In the genomic region with DNA sequence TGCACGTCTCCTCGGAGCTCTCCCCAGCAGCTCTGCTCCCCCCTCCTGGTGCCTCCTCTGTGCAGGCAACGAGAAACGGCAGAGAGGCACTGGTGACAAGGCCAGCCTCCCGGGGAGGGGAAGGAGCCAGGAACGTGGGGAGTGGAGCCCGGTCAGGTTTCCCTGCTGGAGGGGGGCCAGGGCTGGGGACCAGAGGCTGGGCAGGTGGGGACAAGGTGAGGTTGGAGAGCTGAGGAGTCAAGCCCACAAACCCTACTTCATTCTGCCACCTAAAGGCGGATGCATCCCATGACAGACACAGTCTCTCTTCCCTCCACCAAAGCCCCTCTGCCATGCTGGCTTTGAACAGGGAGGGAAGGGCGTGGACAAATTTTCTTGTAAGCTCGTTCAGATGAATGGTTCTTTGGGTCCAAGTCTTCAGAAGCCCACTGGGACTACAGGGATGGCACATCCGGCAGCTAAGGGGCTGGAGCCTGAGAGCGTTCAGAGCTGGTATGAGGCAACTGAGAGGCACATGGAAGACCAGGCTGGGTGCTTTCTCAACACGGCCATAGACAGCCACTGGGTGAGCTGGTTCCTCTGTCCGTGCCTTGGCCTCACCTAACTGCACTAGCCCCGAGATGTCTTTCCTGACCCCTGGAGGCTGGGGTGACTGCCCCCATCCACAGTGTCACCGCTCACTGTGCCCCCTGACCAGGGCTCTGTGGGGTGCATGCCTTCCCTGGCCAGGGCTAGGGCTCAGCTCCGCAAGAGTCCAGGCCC, we compare ENCODE assay signal across 17 cellular contexts.
A peak's percentile ranks its signal among the peaks of the same experiment; 100 is the strongest.
DNase-seq lines count a peak whose midpoint lies in the region; ATAC-seq, FAIRE-seq and TF ChIP-seq lines count a peak whose summit lies in the region.
"Had no signal": no experiment of that assay in that cellular context is flagged by ENCODE, and none has a peak within 500 bp of the region (broad histone marks: within the 10 kb centered on the region; RNA-seq: fewer than 3 reads in every experiment).

No MANE protein-coding gene starts in this region.

- H3K27me3 Mint-ChIP-seq in chondrocyte (ENCODE audit: low read depth) = no peaks in the 10 kb centered on the region
- H3K27me3 Mint-ChIP-seq: central memory CD8-positive, alpha-beta T cell; T-helper 17 cell had no signal

- ATAC-seq in HepG2 (peak; percentile 37; the same call in 2 of the 3 replicates), right lobe of liver (no peak), HG02763 (IDR thresholded peaks at IDR 0.05; ENCODE audit: unreplicated experiment) (no peak)
- ATAC-seq in stimulated activated effector memory CD8-positive, alpha-beta T cell treated with anti-CD3 and anti-CD28 coated beads, Interleukin-12 subunit alpha, Interleukin-12 subunit beta, amount 100 ng/mL, for 72 hours = no peak
- ATAC-seq: T-helper 17 cell had no signal

- TF ChIP-seq POLR2A in HepG2 (IDR thresholded peaks at IDR 0.05; ENCODE audit: insufficient read depth in 1 of 2, low read depth in 2 of 2, low read length in 2 of 2) (no peak), right lobe of liver (IDR thresholded peaks at IDR 0.05) (no peak)

- H3K4me3 ChIP-seq in HepG2 (replicated peaks in 1 of 3; ENCODE audit: insufficient read depth in 1 of 3, low read depth in 2 of 3, low read length in 3 of 3) = no peak overlapping the region
- no peak overlapping the region for H3K4me3 ChIP-seq in right lobe of liver
- no peak overlapping the region for H3K4me3 ChIP-seq in HAP-1
- H3K4me3 ChIP-seq: skin epidermis had no signal

- no peak overlapping the region for H3K9ac ChIP-seq in HepG2 (ENCODE audit: insufficient read depth, low read depth, low read length)

- H3K36me3 Mint-ChIP-seq in chondrocyte (ENCODE audit: low read depth) = peaks cover 15% of the 10 kb centered on the region
- peaks cover 46% of the 10 kb centered on the region for H3K36me3 Mint-ChIP-seq in stimulated activated effector memory CD8-positive, alpha-beta T cell treated with anti-CD3 and anti-CD28 coated beads, Interleukin-12 subunit alpha, Interleukin-12 subunit beta, amount 100 ng/mL, for 72 hours

- H3K4me3 Mint-ChIP-seq in chondrocyte (ENCODE audit: unreplicated experiment) = no peak overlapping the region
- no peak overlapping the region for H3K4me3 Mint-ChIP-seq in stimulated activated effector memory CD8-positive, alpha-beta T cell treated with anti-CD3 and anti-CD28 coated beads, Interleukin-12 subunit alpha, Interleukin-12 subunit beta, amount 100 ng/mL, for 72 hours
- H3K4me3 Mint-ChIP-seq: central memory CD8-positive, alpha-beta T cell; immature natural killer cell; T-helper 17 cell had no signal

- no peaks in the 10 kb centered on the region for H4K20me1 ChIP-seq in HepG2 (ENCODE audit: insufficient read depth, low read length)

- peak; percentile 54 for TF ChIP-seq CTCF in HepG2 (CRISPR knock-in tag; IDR thresholded peaks at IDR 0.05)
- TF ChIP-seq CTCF in right lobe of liver (IDR thresholded peaks at IDR 0.05) = no peak
- TF ChIP-seq CTCF in chondrocyte (IDR thresholded peaks at IDR 0.05) = peak; percentile 22

- H3K27ac Mint-ChIP-seq in chondrocyte (ENCODE audit: unreplicated experiment) = no peak overlapping the region
- peak overlapping the region; percentile 65 for H3K27ac Mint-ChIP-seq in stimulated activated effector memory CD8-positive, alpha-beta T cell treated with anti-CD3 and anti-CD28 coated beads, Interleukin-12 subunit alpha, Interleukin-12 subunit beta, amount 100 ng/mL, for 72 hours
- H3K27ac Mint-ChIP-seq: immature natural killer cell, T-helper 17 cell had no signal

- H3K27me3 ChIP-seq in HepG2 (ENCODE audit: control insufficient read depth in 1 of 2, insufficient read depth in 2 of 2, low read length in 2 of 2) (no peaks in the 10 kb centered on the region), right lobe of liver (no peaks in the 10 kb centered on the region), HAP-1 (ENCODE audit: low read depth) (no peaks in the 10 kb centered on the region)

- no peaks in the 10 kb centered on the region for H3K79me2 ChIP-seq in HepG2 (ENCODE audit: insufficient read depth, low read length)

- BruUV-seq in HepG2 (replicated peaks; lab: Mats Ljungman, UMichigan) = no TSS peak

- WGBS in HepG2 (ENCODE audit: low lambda C conversion rate) = 96% methylated on average over 12 of the region's 17 CpGs
- WGBS in right lobe of liver (ENCODE audit: insufficient coverage, low coverage, low lambda C conversion rate, missing lambda C conversion rate) = 82% methylated on average over 6 of the region's 17 CpGs

- H3K9me3 Mint-ChIP-seq in chondrocyte (ENCODE audit: low read depth) = no peaks in the 10 kb centered on the region
- H3K9me3 Mint-ChIP-seq in stimulated activated effector memory CD8-positive, alpha-beta T cell treated with anti-CD3 and anti-CD28 coated beads, Interleukin-12 subunit alpha, Interleukin-12 subunit beta, amount 100 ng/mL, for 72 hours = no peaks in the 10 kb centered on the region
- H3K9me3 Mint-ChIP-seq: central memory CD8-positive, alpha-beta T cell; immature natural killer cell had no signal

- DNase-seq in HepG2 (ENCODE audit: low spot score) = no peak
- DNase-seq in right lobe of liver = no peak
- peak; percentile 22 for DNase-seq in NCI-H2227 (lab: John Stamatoyannopoulos, UW; ENCODE audit: unreplicated experiment)
- no peak for DNase-seq in chondrocyte (ENCODE audit: low spot score)
- DNase-seq in stimulated activated effector memory CD8-positive, alpha-beta T cell treated with anti-CD3 and anti-CD28 coated beads, Interleukin-12 subunit alpha, Interleukin-12 subunit beta, amount 100 ng/mL, for 72 hours (ENCODE audit: low spot score in 2 of 2) = no peak
- no peak for DNase-seq in NCI-H1930 (lab: John Stamatoyannopoulos, UW)
- DNase-seq in HAP-1 (ENCODE audit: low spot score in 2 of 2) = no peak
- DNase-seq: activated CD8-positive, alpha-beta memory T cell treated with anti-CD3 and anti-CD28 coated beads for 24 hours; activated naive CD4-positive, alpha-beta T cell treated with Interleukin-2 at 50 U/mL for 16 hours; immature natural killer cell; KG1; NK-92 treated with Interleukin-12 subunit alpha and Interleukin-12 subunit beta, amount 100 ng/mL, for 24 hours; T-helper 17 cell had no signal

- TF ChIP-seq EP300 in HepG2 (IDR thresholded peaks at IDR 0.05; ENCODE audit: low read depth in 2 of 2, low read length in 2 of 2) (no peak), HepG2 (CRISPR knock-in tag; IDR thresholded peaks at IDR 0.05; ENCODE audit: borderline replicate concordance) (no peak)

- POLR2A ChIA-PET in HepG2 (lab: Yijun Ruan, JAX) = no interaction called here

- no peak for FAIRE-seq in HepG2 (lab: Jason Lieb, UNC)
- FAIRE-seq: GM18507 had no signal

- H3K27ac ChIP-seq in HepG2 (ENCODE audit: extremely low read length, insufficient read depth, low read length) (no peak overlapping the region), right lobe of liver (no peak overlapping the region)
- H3K27ac ChIP-seq: skin epidermis had no signal

- H3K4me2 ChIP-seq in HepG2 (ENCODE audit: low read depth, low read length) = no peak overlapping the region

- no peak for TF ChIP-seq RAD21 in HepG2 (CRISPR knock-in tag; IDR thresholded peaks at IDR 0.05)

- in situ Hi-C loops in HepG2 (cut with HindIII; ENCODE audit: extremely low pct_ligation_motif_present, low pct_unique_long_range_greater_than_20kb) (no loop called here), HAP-1 (cut with MboI; ENCODE audit: low sequenced_read_pairs) (no loop called here)

- intact Hi-C loops in HepG2 (cut with micrococcal nuclease; ENCODE audit: unreplicated experiment) (no loop called here), right lobe of liver (cut with DNase I) (no loop called here)

- H3K36me3 ChIP-seq in HepG2 (replicated peaks in 1 of 2; ENCODE audit: control insufficient read depth in 1 of 2, insufficient read depth in 2 of 2, low read length in 2 of 2) = peaks cover 18 to 48% of the 10 kb centered on the region in 2 experiments; a peak in 4 of 5 replicates
- no peaks in the 10 kb centered on the region for H3K36me3 ChIP-seq in right lobe of liver
- no peaks in the 10 kb centered on the region for H3K36me3 ChIP-seq in HAP-1 (replicated peaks)

- no peak overlapping the region for H2AFZ ChIP-seq in HepG2 (ENCODE audit: low read length)

- no peaks in the 10 kb centered on the region for H3K9me3 ChIP-seq in HepG2 (ENCODE audit: low read length)
- no peaks in the 10 kb centered on the region for H3K9me3 ChIP-seq in right lobe of liver
- H3K9me3 ChIP-seq in HAP-1 = no peaks in the 10 kb centered on the region

- peaks cover 17% of the 10 kb centered on the region for H3K4me1 Mint-ChIP-seq in chondrocyte (ENCODE audit: low read depth)
- H3K4me1 Mint-ChIP-seq in stimulated activated effector memory CD8-positive, alpha-beta T cell treated with anti-CD3 and anti-CD28 coated beads, Interleukin-12 subunit alpha, Interleukin-12 subunit beta, amount 100 ng/mL, for 72 hours = peaks cover 47% of the 10 kb centered on the region

- CTCF ChIA-PET in HepG2 (lab: Yijun Ruan, JAX; ENCODE audit: low intra/inter-chr PET ratio, low total read pairs) = no interaction called here

- H3K4me1 ChIP-seq in HepG2 (ENCODE audit: insufficient read depth, low read length) = no peaks in the 10 kb centered on the region
- H3K4me1 ChIP-seq in right lobe of liver = no peaks in the 10 kb centered on the region
- H3K4me1 ChIP-seq in HAP-1 = no peaks in the 10 kb centered on the region

TF ChIP-seq in HepG2, 621 proteins besides CTCF, POLR2A, EP300 and RAD21:
- TF ChIP-seq STAG1 (CRISPR knock-in tag; IDR thresholded peaks at IDR 0.05) = peak; percentile 51
- TF ChIP-seq, protein P1, sequence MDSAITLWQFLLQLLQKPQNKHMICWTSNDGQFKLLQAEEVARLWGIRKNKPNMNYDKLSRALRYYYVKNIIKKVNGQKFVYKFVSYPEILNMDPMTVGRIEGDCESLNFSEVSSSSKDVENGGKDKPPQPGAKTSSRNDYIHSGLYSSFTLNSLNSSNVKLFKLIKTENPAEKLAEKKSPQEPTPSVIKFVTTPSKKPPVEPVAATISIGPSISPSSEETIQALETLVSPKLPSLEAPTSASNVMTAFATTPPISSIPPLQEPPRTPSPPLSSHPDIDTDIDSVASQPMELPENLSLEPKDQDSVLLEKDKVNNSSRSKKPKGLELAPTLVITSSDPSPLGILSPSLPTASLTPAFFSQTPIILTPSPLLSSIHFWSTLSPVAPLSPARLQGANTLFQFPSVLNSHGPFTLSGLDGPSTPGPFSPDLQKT (CRISPR knock-in tag; IDR thresholded peaks at IDR 0.05; ENCODE audit: borderline replicate concordance) = no peak
- TF ChIP-seq MXD1 (CRISPR knock-in tag; IDR thresholded peaks at IDR 0.05) = no peak
- TF ChIP-seq ZNF570 (CRISPR knock-in tag; IDR thresholded peaks at IDR 0.05; ENCODE audit: borderline replicate concordance) = no peak

Comparison
In these comparisons a context has a peak if more than half of its experiments do, and no peak if none do; other contexts are left out.
1. CTCF ChIP-seq: peak in HepG2 (single experiment) and chondrocyte (single experiment); none in right lobe of liver (0 of 4).